ENCODE assay signal across 8 cellular contexts in the genomic region with DNA sequence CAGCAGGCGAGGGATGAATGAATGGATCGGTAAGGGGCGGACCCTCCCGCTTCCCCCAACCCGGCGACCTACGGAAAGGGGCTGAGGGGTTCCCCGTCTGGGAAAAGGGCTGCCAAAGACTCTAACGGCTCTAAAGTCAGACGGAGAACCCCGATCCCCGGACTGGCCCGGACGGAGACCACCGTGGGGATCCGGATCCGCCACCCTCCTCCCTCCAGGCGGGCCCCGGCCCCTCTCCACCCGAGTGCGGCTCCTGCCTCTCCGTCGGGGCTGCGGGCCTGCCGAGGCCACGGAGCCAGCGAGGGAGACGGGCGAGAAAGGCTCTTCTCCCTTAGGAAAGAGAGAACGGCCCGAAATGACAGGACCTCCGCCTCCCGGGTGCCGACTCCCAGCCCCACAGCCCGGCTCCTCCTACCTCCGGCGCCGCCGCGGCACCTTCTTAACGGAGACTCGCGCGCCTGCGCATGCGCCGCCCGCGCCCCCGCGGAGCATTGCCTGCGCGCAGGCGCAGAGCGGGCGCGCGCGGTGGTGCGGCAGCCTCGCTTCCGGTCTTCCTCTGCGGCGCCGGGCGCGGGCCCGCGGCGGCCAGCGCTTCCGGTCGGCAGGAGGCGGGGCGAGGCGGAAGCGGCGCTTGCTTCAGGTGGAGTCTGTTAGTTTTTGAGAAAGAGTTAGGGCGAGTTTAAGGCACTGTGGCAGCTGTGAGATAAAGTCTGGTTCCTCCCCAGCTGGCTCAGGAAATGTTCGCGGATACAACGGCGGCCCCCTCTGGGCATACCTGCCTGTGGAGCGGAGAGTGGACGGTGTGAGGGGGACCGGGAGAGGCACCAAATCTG. TPM values are rescaled to one million over a fixed set of nuclear protein-coding genes. Genes with fewer than 3 reads are reported as not detected.
DNase-seq lines count a peak whose midpoint lies in the region; ATAC-seq and FAIRE-seq lines count a peak whose summit lies in the region.

A gene with protein sequence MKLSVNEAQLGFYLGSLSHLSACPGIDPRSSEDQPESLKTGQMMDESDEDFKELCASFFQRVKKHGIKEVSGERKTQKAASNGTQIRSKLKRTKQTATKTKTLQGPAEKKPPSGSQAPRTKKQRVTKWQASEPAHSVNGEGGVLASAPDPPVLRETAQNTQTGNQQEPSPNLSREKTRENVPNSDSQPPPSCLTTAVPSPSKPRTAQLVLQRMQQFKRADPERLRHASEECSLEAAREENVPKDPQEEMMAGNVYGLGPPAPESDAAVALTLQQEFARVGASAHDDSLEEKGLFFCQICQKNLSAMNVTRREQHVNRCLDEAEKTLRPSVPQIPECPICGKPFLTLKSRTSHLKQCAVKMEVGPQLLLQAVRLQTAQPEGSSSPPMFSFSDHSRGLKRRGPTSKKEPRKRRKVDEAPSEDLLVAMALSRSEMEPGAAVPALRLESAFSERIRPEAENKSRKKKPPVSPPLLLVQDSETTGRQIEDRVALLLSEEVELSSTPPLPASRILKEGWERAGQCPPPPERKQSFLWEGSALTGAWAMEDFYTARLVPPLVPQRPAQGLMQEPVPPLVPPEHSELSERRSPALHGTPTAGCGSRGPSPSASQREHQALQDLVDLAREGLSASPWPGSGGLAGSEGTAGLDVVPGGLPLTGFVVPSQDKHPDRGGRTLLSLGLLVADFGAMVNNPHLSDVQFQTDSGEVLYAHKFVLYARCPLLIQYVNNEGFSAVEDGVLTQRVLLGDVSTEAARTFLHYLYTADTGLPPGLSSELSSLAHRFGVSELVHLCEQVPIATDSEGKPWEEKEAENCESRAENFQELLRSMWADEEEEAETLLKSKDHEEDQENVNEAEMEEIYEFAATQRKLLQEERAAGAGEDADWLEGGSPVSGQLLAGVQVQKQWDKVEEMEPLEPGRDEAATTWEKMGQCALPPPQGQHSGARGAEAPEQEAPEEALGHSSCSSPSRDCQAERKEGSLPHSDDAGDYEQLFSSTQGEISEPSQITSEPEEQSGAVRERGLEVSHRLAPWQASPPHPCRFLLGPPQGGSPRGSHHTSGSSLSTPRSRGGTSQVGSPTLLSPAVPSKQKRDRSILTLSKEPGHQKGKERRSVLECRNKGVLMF (N-terminal part only) (minus strand): TSS at position 462 of the 833 bp plus-strand sequence. CDS start 2,642 bp downstream, outside the sequence.

- peak; percentile 74 for FAIRE-seq in GM19239 (lab: Jason Lieb, UNC)

- ATAC-seq in HG03439 (IDR thresholded peaks at IDR 0.05; ENCODE audit: unreplicated experiment), result peak; percentile 79

- DNase-seq in Ammon's horn (ENCODE audit: low spot score) (peak; percentile 86), GM19239 (ENCODE audit: insufficient read length, low spot score) (peak; percentile 97), NCI-H510A treated with DMSO at 0.1 percent for 48 hours (lab: John Stamatoyannopoulos, UW) (peak; percentile 94), cerebellum (ENCODE audit: low spot score) (peak; percentile 94), kidney glomerular epithelial cell (lab: John Stamatoyannopoulos, UW) (peak; percentile 94)
- peak; percentile 89 for DNase-seq in activated CD4-positive, alpha-beta T cell treated with anti-CD3 and anti-CD28 coated beads for 1 hour
- DNase-seq in stimulated activated CD4-positive, alpha-beta T cell treated with anti-CD3 and anti-CD28 coated beads, Interleukin-15, amount 100 ng/mL, for 24 hours, result peak; percentile 91

RNA-seq across cellular contexts. Expression of the gene that starts here (rescaled TPM):
- 12.2 TPM for total RNA-seq in cerebellum

Comparison
In these comparisons a context has a peak if more than half of its experiments do, and no peak if none do; other contexts are left out.
1. Peak in every context shown above with its lines: DNase-seq and ATAC-seq.